ENCODE assay signal across 10 cellular contexts in the genomic region with DNA sequence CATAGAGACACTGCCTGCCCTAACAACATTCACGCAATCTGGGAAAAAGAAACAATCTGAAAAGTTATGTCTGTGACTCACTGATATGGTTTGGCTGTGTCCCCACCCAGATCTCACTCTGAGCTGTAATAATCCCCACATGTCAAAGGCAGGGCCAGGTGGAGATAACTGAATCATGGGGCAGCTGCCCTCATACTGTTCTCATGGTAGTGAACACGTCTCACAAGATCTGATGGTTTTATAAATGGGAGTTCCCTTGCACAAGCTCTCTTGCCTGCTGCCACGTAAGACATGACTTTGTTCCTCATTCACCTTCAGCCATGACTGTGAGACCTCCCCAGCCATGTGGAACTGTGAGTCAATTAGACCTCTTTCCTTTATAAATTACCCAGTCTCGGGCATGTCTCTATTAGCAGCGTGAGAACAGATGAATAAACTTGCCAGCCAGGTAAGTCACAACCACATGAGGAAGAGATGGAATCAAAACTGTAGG.
A peak's percentile ranks its signal among the peaks of the same experiment; 100 is the strongest.
DNase-seq lines count a peak whose midpoint lies in the region; ATAC-seq and TF ChIP-seq lines count a peak whose summit lies in the region.
"Had no signal": no experiment of that assay in that cellular context is flagged by ENCODE, and none has a peak within 500 bp of the region (broad histone marks: within the 10 kb centered on the region; RNA-seq: fewer than 3 reads in every experiment).

No MANE protein-coding gene starts in this region.

- H3K4me1 Mint-ChIP-seq in activated naive CD4-positive, alpha-beta T cell treated with anti-CD3 and anti-CD28 coated beads, Interleukin-2, amount 50 U/mL, for 24 hours: peaks cover 47% of the 10 kb centered on the region

- peaks cover 36% of the 10 kb centered on the region for H3K36me3 Mint-ChIP-seq in activated naive CD4-positive, alpha-beta T cell treated with anti-CD3 and anti-CD28 coated beads, Interleukin-2, amount 50 U/mL, for 24 hours

- no peak overlapping the region for H3K4me3 Mint-ChIP-seq in activated naive CD4-positive, alpha-beta T cell treated with anti-CD3 and anti-CD28 coated beads, Interleukin-2, amount 50 U/mL, for 24 hours

- H3K4me3 ChIP-seq in skeletal muscle cell (ENCODE audit: low read depth, low read length): no peak overlapping the region
- H3K4me3 ChIP-seq: SJSA1, transverse colon had no signal

- peaks cover 6% of the 10 kb centered on the region for H3K9me3 Mint-ChIP-seq in activated naive CD4-positive, alpha-beta T cell treated with anti-CD3 and anti-CD28 coated beads, Interleukin-2, amount 50 U/mL, for 24 hours

- no peaks in the 10 kb centered on the region for H3K27me3 Mint-ChIP-seq in activated naive CD4-positive, alpha-beta T cell treated with anti-CD3 and anti-CD28 coated beads, Interleukin-2, amount 50 U/mL, for 24 hours

- ATAC-seq in GM18907 (IDR thresholded peaks at IDR 0.05; ENCODE audit: unreplicated experiment) (peak; percentile 52), HG02938 (IDR thresholded peaks at IDR 0.05; ENCODE audit: unreplicated experiment) (peak; percentile 47), SK-N-SH treated with all-trans-retinoic acid at 6 μM for 48 hours (no peak), HG03521 (IDR thresholded peaks at IDR 0.05; ENCODE audit: unreplicated experiment) (no peak)

- DNase-seq in skeletal muscle cell (ENCODE audit: low read depth): peak; percentile 52
- DNase-seq in activated effector memory CD4-positive, alpha-beta T cell treated with Interleukin-2 at 50 U/mL for 16 hours: no peak
- no peak for DNase-seq in GM19240 (ENCODE audit: insufficient read length, low spot score)
- DNase-seq: transverse colon had no signal

- H3K27ac Mint-ChIP-seq in activated naive CD4-positive, alpha-beta T cell treated with anti-CD3 and anti-CD28 coated beads, Interleukin-2, amount 50 U/mL, for 24 hours: peak overlapping the region; percentile 10

TF ChIP-seq in SK-N-SH treated with all-trans-retinoic acid at 6 μM for 48 hours, 23 proteins besides CTCF, POLR2A, EP300 and RAD21:
- TF ChIP-seq ZC3H10 (CRISPR knock-in tag; IDR thresholded peaks at IDR 0.05): no peak
- TF ChIP-seq ZNF565 (CRISPR knock-in tag; conservative IDR thresholded peaks at IDR 0.05; ENCODE audit: low read depth): no peak
- no peak for TF ChIP-seq ZNF8 (CRISPR knock-in tag; IDR thresholded peaks at IDR 0.05)
- no peak for TF ChIP-seq TOX (CRISPR knock-in tag; IDR thresholded peaks at IDR 0.05; ENCODE audit: borderline replicate concordance)

Comparison
In these comparisons a context has a peak if more than half of its experiments do, and no peak if none do; other contexts are left out.
1. ATAC-seq: peak in GM18907 (single experiment) and HG02938 (single experiment); none in SK-N-SH treated with all-trans-retinoic acid at 6 μM for 48 hours (single experiment) and HG03521 (single experiment).